ENCODE assay signal across 21 cellular contexts in the genomic region with DNA sequence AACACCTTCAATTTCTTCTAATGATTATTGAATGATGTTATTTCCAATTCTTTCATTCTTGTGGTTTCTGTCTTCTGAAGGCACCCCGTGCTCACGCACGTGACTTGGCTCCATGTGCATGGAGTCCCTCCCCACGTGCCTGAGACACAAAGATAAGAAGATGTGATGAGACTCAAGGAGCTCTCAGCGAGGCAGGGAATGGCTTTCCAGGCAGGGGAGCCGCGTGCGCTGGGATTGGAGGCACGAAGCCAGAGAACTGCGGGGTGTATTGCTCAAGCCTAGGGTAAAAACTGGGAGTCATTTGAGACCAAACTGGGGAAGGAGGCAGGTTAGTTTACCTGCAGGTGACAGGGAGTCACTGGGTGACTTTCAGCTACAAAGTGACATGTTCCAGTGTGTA.
"Had no signal": no experiment of that assay in that cellular context is flagged by ENCODE, and none has a peak within 500 bp of the region (broad histone marks: within the 10 kb centered on the region; RNA-seq: fewer than 3 reads in every experiment).

No MANE protein-coding gene starts in this region.

- H3K4me1 ChIP-seq: esophagus muscularis mucosa, gastrocnemius medialis, pancreas, testis, tibial nerve, upper lobe of right lung, vagina had no signal

- ATAC-seq: gastrocnemius medialis; left lobe of liver; stimulated activated effector memory CD8-positive, alpha-beta T cell treated with anti-CD3 and anti-CD28 coated beads, Interleukin-12 subunit alpha, Interleukin-12 subunit beta, amount 100 ng/mL, for 72 hours had no signal

- FAIRE-seq: endometrium, pancreas had no signal

- H3K36me3 ChIP-seq: gastrocnemius medialis, pancreas, tibial nerve, upper lobe of right lung, vagina had no signal

- H3K27me3 ChIP-seq: esophagus muscularis mucosa, heart right ventricle, pancreas, testis, tibial nerve, upper lobe of right lung, vagina had no signal

- H3K4me2 ChIP-seq: smooth muscle cell had no signal

- H3K9me3 ChIP-seq: esophagus muscularis mucosa, gastrocnemius medialis, heart right ventricle, pancreas, testis, tibial nerve, upper lobe of right lung, vagina had no signal

- H3K27ac ChIP-seq: esophagus muscularis mucosa, gastrocnemius medialis, pancreas, testis, tibial nerve, upper lobe of right lung, vagina had no signal

- DNase-seq: effector memory CD4-positive, alpha-beta T cell; gastrocnemius medialis; heart right ventricle; hypothalamus; islet precursor cell; mammary epithelial cell; natural killer cell; nucleus accumbens; pancreas; right cardiac atrium; stimulated activated CD4-positive, alpha-beta T cell treated with anti-CD3 and anti-CD28 coated beads, Interleukin-4, amount 100 ng/mL, for 1 hour; stimulated activated CD8-positive, alpha-beta memory T cell treated with anti-CD3 and anti-CD28 coated beads, Interleukin-4, amount 100 ng/mL, for 48 hours; testis; upper lobe of right lung had no signal

- H3K4me3 ChIP-seq: esophagus muscularis mucosa, gastrocnemius medialis, heart right ventricle, pancreas, smooth muscle cell, testis, tibial nerve, upper lobe of right lung, vagina had no signal
